10 cellular contexts compared by ENCODE assay signal in genomic region chr11:122661182-122661945, GRCh38. TPM values are rescaled to one million over a fixed set of nuclear protein-coding genes. Genes with fewer than 3 reads are reported as not detected.
DNase-seq lines count a peak whose midpoint lies in the region; FAIRE-seq and TF ChIP-seq lines count a peak whose summit lies in the region.
"Had no signal": no experiment of that assay in that cellular context is flagged by ENCODE, and none has a peak within 500 bp of the region (broad histone marks: within the 10 kb centered on the region; RNA-seq: fewer than 3 reads in every experiment).

No MANE protein-coding gene starts in this region.

- no peak for TF ChIP-seq CTCF in BJ (IDR thresholded peaks at IDR 0.05; ENCODE audit: insufficient read depth, low read depth, low read length)
- no peak for TF ChIP-seq CTCF in HEK293 (tag by site-specific recombination; IDR thresholded peaks at IDR 0.05)
- no peak for TF ChIP-seq CTCF in fibroblast of villous mesenchyme (IDR thresholded peaks at IDR 0.05; ENCODE audit: insufficient read depth, low read depth, low read length)

- H3K4me3 ChIP-seq in BJ (ENCODE audit: low read depth, low read length) (no peak overlapping the region), HEK293 (ENCODE audit: low read depth, low read length) (no peak overlapping the region), fibroblast of villous mesenchyme (ENCODE audit: low read depth, low read length) (no peak overlapping the region)
- H3K4me3 ChIP-seq: right lobe of liver had no signal

- CTCF ChIA-PET in BJ (lab: Yijun Ruan, JAX) (interaction anchor here (1.1 to 2.4 kb wide), 5 partner anchors 29 to 126 kb away, joined by 3 to 6 read pairs (median 3); no protein-coding TSS in a partner anchor), HEK293 (lab: Yijun Ruan, JAX) (interaction anchor here (0.5 to 1.1 kb wide), 3 partner anchors 94 to 125 kb away, joined by 3 to 5 read pairs (median 3); no protein-coding TSS in a partner anchor)

- no peaks in the 10 kb centered on the region for H3K9me3 ChIP-seq in HEK293 (ENCODE audit: control insufficient read depth, insufficient read depth, low read depth, low read length)
- H3K9me3 ChIP-seq: right lobe of liver had no signal

- no peak overlapping the region for H3K27ac ChIP-seq in HEK293 (ENCODE audit: extremely low read depth, low read depth, low read length)
- H3K27ac ChIP-seq: right lobe of liver had no signal

- no peak for FAIRE-seq in frontal cortex (lab: Jason Lieb, UNC)

- DNase-seq in BJ (ENCODE audit: low read depth) (peak; percentile 74), NCI-H69 (lab: John Stamatoyannopoulos, UW) (peak; percentile 92), fibroblast of villous mesenchyme (ENCODE audit: low read depth) (peak; percentile 66), frontal cortex (ENCODE audit: low spot score in 2 of 2) (no peak), 8988T (no peak), NCI-H82 (lab: John Stamatoyannopoulos, UW) (no peak), MV-4-11 (lab: John Stamatoyannopoulos, UW) (no peak)
- DNase-seq: MM.1S, right lobe of liver had no signal

- no peaks in the 10 kb centered on the region for H3K27me3 ChIP-seq in BJ (ENCODE audit: control insufficient read depth, insufficient read depth, low read length)
- H3K27me3 ChIP-seq: right lobe of liver had no signal

- H3K36me3 ChIP-seq in BJ (ENCODE audit: control insufficient read depth, insufficient read depth, low read length) (no peaks in the 10 kb centered on the region), HEK293 (ENCODE audit: control insufficient read depth in 2 of 2, insufficient read depth in 1 of 2, low read length in 2 of 2) (no peaks in the 10 kb centered on the region)
- H3K36me3 ChIP-seq: right lobe of liver had no signal

- H3K4me1 ChIP-seq in HEK293 (ENCODE audit: control insufficient read depth, insufficient read depth, low read length), result peaks cover 6% of the 10 kb centered on the region; the same call in 1 of the 2 replicates

- POLR2A ChIA-PET in BJ (lab: Charles Lee), result no interaction called here
- POLR2A ChIA-PET in HEK293 (lab: Yijun Ruan, JAX), result interaction anchor here (1.1 kb wide), 1 partner anchor 9 kb away, joined by 3 read pairs; no protein-coding TSS in a partner anchor

TF ChIP-seq in HEK293, 187 proteins besides CTCF, POLR2A, EP300 and RAD21 (continues in another document):
- TF ChIP-seq FEZF1 (tag by site-specific recombination; IDR thresholded peaks at IDR 0.05) (peak; percentile 90), ZNF18 (tag by site-specific recombination; IDR thresholded peaks at IDR 0.05) (no peak), ZNF670 (tag by site-specific recombination; IDR thresholded peaks at IDR 0.05; ENCODE audit: low read depth) (no peak), ZNF354C (tag by site-specific recombination; IDR thresholded peaks at IDR 0.05; ENCODE audit: borderline replicate concordance, low read depth) (no peak), MZF1 (tag by site-specific recombination; IDR thresholded peaks at IDR 0.05; ENCODE audit: borderline replicate concordance) (no peak), SCRT1 (tag by site-specific recombination; IDR thresholded peaks at IDR 0.05; ENCODE audit: borderline replicate concordance) (peak; percentile 85), INSM2 (tag by site-specific recombination; IDR thresholded peaks at IDR 0.05) (no peak), ZXDB (tag by site-specific recombination; IDR thresholded peaks at IDR 0.05) (no peak), PATZ1 (tag by site-specific recombination; IDR thresholded peaks at IDR 0.05) (no peak), OSR2 (tag by site-specific recombination; IDR thresholded peaks at IDR 0.05) (peak; percentile 75), PRDM4 (tag by site-specific recombination; IDR thresholded peaks at IDR 0.05) (no peak), ZEB2 (tag by site-specific recombination; IDR thresholded peaks at IDR 0.05) (no peak), ZBTB44 (tag by site-specific recombination; IDR thresholded peaks at IDR 0.05) (peak; percentile 82), ZNF221 (tag by site-specific recombination; IDR thresholded peaks at IDR 0.05; ENCODE audit: borderline replicate concordance) (no peak), ZNF558 (tag by site-specific recombination; IDR thresholded peaks at IDR 0.05) (no peak), ZNF626 (tag by site-specific recombination; IDR thresholded peaks at IDR 0.05) (no peak), ZNF23 (tag by site-specific recombination; IDR thresholded peaks at IDR 0.05; ENCODE audit: borderline replicate concordance) (no peak), GLI4 (tag by site-specific recombination; IDR thresholded peaks at IDR 0.05) (no peak), SCRT2 (tag by site-specific recombination; IDR thresholded peaks at IDR 0.05) (peak; percentile 71; the same call in 1 of the 2 replicates), ZNF335 (tag by site-specific recombination; conservative IDR thresholded peaks at IDR 0.05) (no peak), ZNF24 (tag by site-specific recombination; IDR thresholded peaks at IDR 0.05) (no peak)

RNA-seq across cellular contexts. Expression of gene UBASH3B, which starts 5.8 kb away (rescaled TPM):
- 22.2 and 28.4 TPM in 2 replicates for polyA plus RNA-seq in BJ (2011; rRNA removed)
- 52.9 and 101 TPM in 2 replicates for polyA minus RNA-seq in BJ (2011; rRNA and poly(A)+ RNA removed)
- total RNA-seq in fibroblast of villous mesenchyme (26.1 and 30.7 TPM in 2 replicates), frontal cortex (24.1 TPM)

Comparison
In these comparisons a context has a peak if more than half of its experiments do, and no peak if none do; other contexts are left out.
1. DNase-seq: peak in BJ (single experiment), NCI-H69 (single experiment) and fibroblast of villous mesenchyme (single experiment); none in frontal cortex (0 of 2), 8988T (single experiment), NCI-H82 (single experiment) and MV-4-11 (single experiment).